Comparison of ENCODE assay signal across 25 cellular contexts in genomic region chr4:23276076-23276475, GRCh38.
"Had no signal": no experiment of that assay in that cellular context is flagged by ENCODE, and none has a peak within 500 bp of the region (broad histone marks: within the 10 kb centered on the region; RNA-seq: fewer than 3 reads in every experiment).

No MANE protein-coding gene starts in this region.

- H3K4me1 ChIP-seq: left ventricle myocardium inferior, right atrium auricular region, stomach, testis, thyroid gland, transverse colon, upper lobe of left lung had no signal

- DNase-seq: hippocampal formation; kidney glomerular epithelial cell; left cardiac atrium; left ventricle myocardium inferior; mesendoderm; naive thymus-derived CD4-positive, alpha-beta T cell; ovary; stimulated activated CD4-positive, alpha-beta T cell treated with anti-CD3 and anti-CD28 coated beads, Interleukin-12 subunit alpha, Interleukin-12 subunit beta, amount 100 ng/mL, for 4 hours; stimulated activated CD4-positive, alpha-beta T cell treated with anti-CD3 and anti-CD28 coated beads, Interleukin-15, amount 100 ng/mL, for 24 hours; stimulated activated CD4-positive, alpha-beta T cell treated with anti-CD3 and anti-CD28 coated beads, Interleukin-2, amount 100 ng/mL, for 24 hours; stimulated activated CD4-positive, alpha-beta T cell treated with anti-CD3 and anti-CD28 coated beads, Interleukin-4, amount 100 ng/mL, for 1 hour; stimulated activated naive B cell treated with anti-CD40 and anti-IgM and Interleukin-4, amounts not matched to agents 10 μg/mL and 1 μg/mL and 100 μg/mL, for 72 hours; stimulated activated naive CD8-positive, alpha-beta T cell treated with anti-CD3 and anti-CD28 coated beads, Interleukin-15, Interleukin-2, amounts not matched to agents 100 U/mL and 50 U/mL, for 24 hours; stomach; testis; thyroid gland; transverse colon; upper lobe of left lung had no signal

- H3K4me3 ChIP-seq: left ventricle myocardium inferior, lung, ovary, right atrium auricular region, skin epidermis, stomach, testis, thyroid gland, transverse colon, upper lobe of left lung had no signal

- ATAC-seq: left cardiac atrium; naive thymus-derived CD4-positive, alpha-beta T cell; natural killer cell treated with Interleukin-12 subunit alpha and Interleukin-12 subunit beta and Interleukin-15 and Interleukin-18, amount 100 ng/mL, for 72 hours; sciatic nerve; stimulated activated naive B cell treated with anti-CD40 and anti-IgM and Interleukin-4, amounts not matched to agents 10 μg/mL and 1 μg/mL and 100 μg/mL, for 72 hours; stimulated activated naive CD8-positive, alpha-beta T cell treated with anti-CD3 and anti-CD28 coated beads, Interleukin-15, Interleukin-2, amounts not matched to agents 100 U/mL and 50 U/mL, for 24 hours had no signal

- H3K9me3 ChIP-seq: left ventricle myocardium inferior, ovary, right atrium auricular region, stomach, testis, thyroid gland, transverse colon, upper lobe of left lung had no signal

- H3K27ac ChIP-seq: left ventricle myocardium inferior, ovary, right atrium auricular region, skin epidermis, stomach, testis, thyroid gland, transverse colon, upper lobe of left lung had no signal

- H3K36me3 ChIP-seq: left ventricle myocardium inferior, ovary, right atrium auricular region, stomach, thyroid gland, transverse colon, upper lobe of left lung had no signal

- H3K27me3 ChIP-seq: ovary, right atrium auricular region, stomach, testis, thyroid gland, transverse colon, upper lobe of left lung had no signal

- FAIRE-seq: keratinocyte, urothelium cell line had no signal
